In the genomic region with DNA sequence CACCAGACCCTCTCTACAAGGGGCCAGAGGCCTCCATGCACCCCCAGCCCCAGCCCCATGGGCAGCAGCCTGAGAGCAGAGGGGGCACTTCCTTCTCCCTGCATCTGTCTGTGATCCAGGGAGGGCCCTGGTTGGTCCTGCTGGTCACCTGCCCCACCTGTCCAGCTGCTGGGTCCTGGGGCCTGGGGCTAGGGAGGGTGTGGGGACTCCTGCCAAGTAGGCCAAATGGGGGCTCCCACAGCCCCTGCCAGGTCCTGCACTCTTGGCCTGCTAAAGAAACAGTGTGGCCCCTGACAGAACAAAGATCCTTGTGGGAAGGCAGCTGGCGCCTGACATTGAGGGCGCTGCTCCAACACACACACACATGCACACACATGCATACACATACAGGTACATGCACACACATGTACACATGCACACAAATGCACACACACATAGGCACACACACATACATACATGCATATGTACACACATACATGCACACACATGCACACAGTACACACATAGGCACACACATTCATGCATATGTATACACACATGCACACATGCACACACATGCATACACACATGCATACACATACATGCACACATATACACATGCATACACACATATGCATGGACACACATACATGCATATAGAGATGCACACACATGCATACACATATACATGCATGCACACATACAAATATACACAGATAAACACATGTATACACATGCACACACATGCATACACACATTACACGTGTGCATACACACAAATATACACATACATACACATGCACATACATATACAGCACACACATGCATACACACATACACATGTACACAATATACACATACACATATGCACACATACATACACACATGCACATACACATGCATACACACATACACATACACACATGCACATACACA, we compare ENCODE assay signal across 21 cellular contexts. TPM values are rescaled to one million over a fixed set of nuclear protein-coding genes. Genes with fewer than 3 reads are reported as not detected.
DNase-seq lines count a peak whose midpoint lies in the region; ATAC-seq, FAIRE-seq and TF ChIP-seq lines count a peak whose summit lies in the region.
"Had no signal": no experiment of that assay in that cellular context is flagged by ENCODE, and none has a peak within 500 bp of the region (broad histone marks: within the 10 kb centered on the region; RNA-seq: fewer than 3 reads in every experiment).

No MANE protein-coding gene starts in this region.

- H3K9ac ChIP-seq in H9 (ENCODE audit: extremely low read depth, insufficient read length, low read length) (no peak overlapping the region), HepG2 (ENCODE audit: insufficient read depth, low read depth, low read length) (no peak overlapping the region)
- H3K9ac ChIP-seq: KMS-11 had no signal

- H3K27ac Mint-ChIP-seq in activated CD4-positive, alpha-beta T cell treated with anti-CD3 and anti-CD28 coated beads, Interleukin-2, amount 10 ng/mL, durations not matched to agents 7 days and 5 days: peak overlapping the region; percentile 31
- no peak overlapping the region; a peak in 1 of 7 replicates for H3K27ac Mint-ChIP-seq in H9
- no peak overlapping the region for H3K27ac Mint-ChIP-seq in type B pancreatic cell
- H3K27ac Mint-ChIP-seq: B cell; CD4-positive, alpha-beta T cell had no signal

- no peak overlapping the region for H2AK5ac ChIP-seq in H9 (ENCODE audit: insufficient read length, low read length)

- H3K27ac ChIP-seq in H9 (ENCODE audit: insufficient read length, low read depth, low read length) (no peak overlapping the region), HepG2 (ENCODE audit: extremely low read length, insufficient read depth, low read length) (no peak overlapping the region)
- H3K27ac ChIP-seq: KMS-11, PC-9 had no signal

- no peak overlapping the region for H2BK5ac ChIP-seq in H9 (ENCODE audit: insufficient read length, low read length)

- H3K4me1 ChIP-seq in H9 (ENCODE audit: insufficient read depth, low read length) (no peaks in the 10 kb centered on the region), HepG2 (ENCODE audit: insufficient read depth, low read length) (no peaks in the 10 kb centered on the region)
- H3K4me1 ChIP-seq: Caco-2 had no signal

- TF ChIP-seq EP300 in HepG2 (IDR thresholded peaks at IDR 0.05; ENCODE audit: low read depth in 2 of 2, low read length in 2 of 2) (no peak), HepG2 (CRISPR knock-in tag; IDR thresholded peaks at IDR 0.05; ENCODE audit: borderline replicate concordance) (no peak)

- H3K79me1 ChIP-seq in H9 (ENCODE audit: insufficient read depth, low read depth, low read length, poor library complexity, severe bottlenecking): no peaks in the 10 kb centered on the region

- H3K4me3 Mint-ChIP-seq in activated CD4-positive, alpha-beta T cell treated with anti-CD3 and anti-CD28 coated beads, Interleukin-2, amount 10 ng/mL, durations not matched to agents 7 days and 5 days: no peak overlapping the region
- H3K4me3 Mint-ChIP-seq in H9 (no peak overlapping the region), type B pancreatic cell (no peak overlapping the region)
- H3K4me3 Mint-ChIP-seq: B cell; CD4-positive, alpha-beta T cell had no signal

- no peak overlapping the region for H3K14ac ChIP-seq in H9 (ENCODE audit: insufficient read depth, low read length)

- H3K79me2 ChIP-seq in H9 (ENCODE audit: insufficient read depth, low read length) (no peaks in the 10 kb centered on the region), HepG2 (ENCODE audit: insufficient read depth, low read length) (no peaks in the 10 kb centered on the region)

- no peaks in the 10 kb centered on the region for H3K23me2 ChIP-seq in H9 (ENCODE audit: insufficient read length, low read depth, low read length, poor library complexity, severe bottlenecking)

- H3K4me2 ChIP-seq in H9 (ENCODE audit: insufficient read depth, insufficient read length, low read length): no peak overlapping the region
- no peak overlapping the region for H3K4me2 ChIP-seq in HepG2 (ENCODE audit: low read depth, low read length)
- H3K4me2 ChIP-seq: KMS-11, PC-9 had no signal

- H4K20me1 ChIP-seq in H9 (ENCODE audit: control insufficient read depth, insufficient read depth, insufficient read length): no peaks in the 10 kb centered on the region
- H4K20me1 ChIP-seq in HepG2 (ENCODE audit: insufficient read depth, low read length): no peaks in the 10 kb centered on the region

- no peak overlapping the region for H3K56ac ChIP-seq in H9 (ENCODE audit: insufficient read length, low read depth, low read length)

- BruUV-seq in HepG2 (replicated peaks; lab: Mats Ljungman, UMichigan): no TSS peak

- no peak overlapping the region for H3K18ac ChIP-seq in H9 (ENCODE audit: insufficient read length, low read depth, low read length)

- intact Hi-C loops in HepG2 (cut with micrococcal nuclease; ENCODE audit: unreplicated experiment): no loop called here

- peaks cover 19% of the 10 kb centered on the region for H3K36me3 Mint-ChIP-seq in activated CD4-positive, alpha-beta T cell treated with anti-CD3 and anti-CD28 coated beads, Interleukin-2, amount 10 ng/mL, durations not matched to agents 7 days and 5 days (ENCODE audit: low read depth)
- H3K36me3 Mint-ChIP-seq in H9 (ENCODE audit: insufficient read depth in 1 of 3, low read depth in 3 of 3) (peaks cover 2 to 6% (median 5%) of the 10 kb centered on the region in 3 experiments; a peak in 5 of 7 replicates), type B pancreatic cell (no peaks in the 10 kb centered on the region)

- TF ChIP-seq POLR2A in HepG2 (IDR thresholded peaks at IDR 0.05; ENCODE audit: insufficient read depth in 1 of 2, low read depth in 2 of 2, low read length in 2 of 2): no peak

- no peak overlapping the region for H3K4ac ChIP-seq in H9 (ENCODE audit: low read depth, low read length)

- peaks cover 5% of the 10 kb centered on the region for H3K9me3 Mint-ChIP-seq in activated CD4-positive, alpha-beta T cell treated with anti-CD3 and anti-CD28 coated beads, Interleukin-2, amount 10 ng/mL, durations not matched to agents 7 days and 5 days
- H3K9me3 Mint-ChIP-seq in H9 (peaks cover 16 to 26% of the 10 kb centered on the region in 2 experiments), type B pancreatic cell (no peaks in the 10 kb centered on the region)
- H3K9me3 Mint-ChIP-seq: CD4-positive, alpha-beta T cell had no signal

- H3K27me3 ChIP-seq in H9 (ENCODE audit: insufficient read depth, low read length) (no peaks in the 10 kb centered on the region), HepG2 (ENCODE audit: control insufficient read depth in 1 of 2, insufficient read depth in 2 of 2, low read length in 2 of 2) (peaks cover 10 to 35% of the 10 kb centered on the region in 2 experiments; a peak in 4 of 5 replicates), MG63 (no peaks in the 10 kb centered on the region)

- TF ChIP-seq CTCF in H9 (conservative IDR thresholded peaks at IDR 0.05): no peak
- TF ChIP-seq CTCF in HepG2 (CRISPR knock-in tag; IDR thresholded peaks at IDR 0.05): no peak
- no peak for TF ChIP-seq CTCF in type B pancreatic cell (conservative IDR thresholded peaks at IDR 0.05)

- H4K8ac ChIP-seq in H9 (replicated peaks; ENCODE audit: insufficient read length, low read depth, low read length): no peak overlapping the region

- no peak overlapping the region for H3K23ac ChIP-seq in H9 (ENCODE audit: insufficient read length, low read depth, low read length)

- FAIRE-seq in HepG2 (lab: Jason Lieb, UNC): no peak
- FAIRE-seq: G401.6 had no signal

- H2BK120ac ChIP-seq in H9 (ENCODE audit: low read depth, low read length, poor library complexity, severe bottlenecking): no peak overlapping the region

- no peak overlapping the region for H2BK12ac ChIP-seq in H9 (ENCODE audit: insufficient read length, low read depth, low read length)

- H3T11ph ChIP-seq in H9 (ENCODE audit: low read length): no peak overlapping the region

- TF ChIP-seq RAD21 in HepG2 (CRISPR knock-in tag; IDR thresholded peaks at IDR 0.05): no peak

- H3K4me1 Mint-ChIP-seq in activated CD4-positive, alpha-beta T cell treated with anti-CD3 and anti-CD28 coated beads, Interleukin-2, amount 10 ng/mL, durations not matched to agents 7 days and 5 days: peaks cover 4% of the 10 kb centered on the region
- no peaks in the 10 kb centered on the region for H3K4me1 Mint-ChIP-seq in H9
- H3K4me1 Mint-ChIP-seq in type B pancreatic cell (ENCODE audit: unreplicated experiment): no peaks in the 10 kb centered on the region
- H3K4me1 Mint-ChIP-seq: B cell had no signal

- no peaks in the 10 kb centered on the region for H3K9me3 ChIP-seq in H9 (ENCODE audit: control insufficient read depth, low read depth, low read length)
- 0 out of 2 replicates have a peak, but pooled peaks cover 7% of the 10 kb centered on the region for H3K9me3 ChIP-seq in HepG2 (ENCODE audit: low read length)
- peaks cover 3% of the 10 kb centered on the region; the same call in 1 of the 2 replicates for H3K9me3 ChIP-seq in MG63

- no peak for ATAC-seq in HepG2

- no peak overlapping the region for H2BK20ac ChIP-seq in H9 (ENCODE audit: low read depth, low read length, poor library complexity, severe bottlenecking)

- H3K27me3 Mint-ChIP-seq in activated CD4-positive, alpha-beta T cell treated with anti-CD3 and anti-CD28 coated beads, Interleukin-2, amount 10 ng/mL, durations not matched to agents 7 days and 5 days: no peaks in the 10 kb centered on the region
- H3K27me3 Mint-ChIP-seq in H9 (ENCODE audit: low read depth) (peaks cover 7% of the 10 kb centered on the region; the same call in 1 of the 2 replicates), type B pancreatic cell (peaks cover 3% of the 10 kb centered on the region)
- H3K27me3 Mint-ChIP-seq: B cell; CD4-positive, alpha-beta T cell had no signal

- no peak overlapping the region for H3K4me3 ChIP-seq in HepG2 (replicated peaks in 1 of 3; ENCODE audit: insufficient read depth in 1 of 3, low read depth in 2 of 3, low read length in 3 of 3)
- H3K4me3 ChIP-seq in MG63: no peak overlapping the region
- H3K4me3 ChIP-seq: PC-9 had no signal

- in situ Hi-C loops in HepG2 (cut with HindIII; ENCODE audit: extremely low pct_ligation_motif_present, low pct_unique_long_range_greater_than_20kb): no loop called here

- POLR2A ChIA-PET in activated CD4-positive, alpha-beta T cell treated with anti-CD3 and anti-CD28 coated beads, Interleukin-2, amount 10 ng/mL, durations not matched to agents 7 days and 5 days (lab: Charles Lee): no interaction called here
- POLR2A ChIA-PET in HepG2 (lab: Yijun Ruan, JAX): no interaction called here

- no peak overlapping the region for H4K5ac ChIP-seq in H9 (ENCODE audit: insufficient read length, low read depth, low read length)

- H4K91ac ChIP-seq in H9 (ENCODE audit: insufficient read length, low read depth, low read length): no peak overlapping the region

- no CpG with 5 or more reads among the region's 3 CpGs for WGBS in H9 (ENCODE audit: extremely low coverage, insufficient read length, low lambda C conversion rate)
- 61% methylated on average over 3 of the region's 3 CpGs for WGBS in HepG2 (ENCODE audit: low lambda C conversion rate)

- DNase-seq in activated CD4-positive, alpha-beta T cell treated with anti-CD3 and anti-CD28 coated beads, Interleukin-2, amount 10 ng/mL, durations not matched to agents 7 days and 5 days: no peak
- DNase-seq in activated CD4-positive, alpha-beta T cell treated with anti-CD3 and anti-CD28 coated beads for 4 hours: no peak
- DNase-seq in H9: peak; percentile 21
- DNase-seq in HepG2 (ENCODE audit: low spot score): no peak
- DNase-seq in type B pancreatic cell (ENCODE audit: extremely low spot score, unreplicated experiment): peak; percentile 54
- no peak for DNase-seq in T-helper 9 cell
- DNase-seq in MG63: no peak
- no peak for DNase-seq in NCI-H226
- DNase-seq: 8988T; Caco-2; CD4-positive, alpha-beta T cell; GOT3; NCI-H1417 treated with DMSO at 0.1 percent for 48 hours; NCI-H187 treated with DMSO at 0.1 percent for 48 hours; NCI-H345; NCI-H524 treated with DMSO at 0.1 percent for 48 hours; PC-9 had no signal

- H2AFZ ChIP-seq in H9 (ENCODE audit: low read length) (no peak overlapping the region), HepG2 (ENCODE audit: low read length) (no peak overlapping the region)
- H2AFZ ChIP-seq: PC-9 had no signal

- no peak overlapping the region for H2BK15ac ChIP-seq in H9 (ENCODE audit: low read depth, low read length)

- CTCF ChIA-PET in activated CD4-positive, alpha-beta T cell treated with anti-CD3 and anti-CD28 coated beads, Interleukin-2, amount 10 ng/mL, durations not matched to agents 7 days and 5 days (lab: Charles Lee): no interaction called here
- CTCF ChIA-PET in HepG2 (lab: Yijun Ruan, JAX; ENCODE audit: low intra/inter-chr PET ratio, low total read pairs): no interaction called here

- H3K36me3 ChIP-seq in HepG2 (replicated peaks in 1 of 2; ENCODE audit: control insufficient read depth in 1 of 2, insufficient read depth in 2 of 2, low read length in 2 of 2) (no peaks in the 10 kb centered on the region), MG63 (no peaks in the 10 kb centered on the region)

RNA-seq across cellular contexts. Expression of gene TRPM2, which starts 49.9 kb away (rescaled TPM):
- total RNA-seq in activated CD4-positive, alpha-beta T cell treated with anti-CD3 and anti-CD28 coated beads, Interleukin-2, amount 10 ng/mL, durations not matched to agents 7 days and 5 days: 10 to 100 TPM; 13.9 to 15.2 TPM
- total RNA-seq in H9 (2021) (0.11 and 0.68 TPM in 2 replicates), HepG2 (2016; rRNA removed; fragmentation: Illumina TruSeq; extraction: Trizol) (0.07 TPM in 1 of 2 replicates, not detected in the other), type B pancreatic cell (ENCODE audit: low replicate concordance) (0.05 and 0.07 TPM in 2 replicates)
- not detected in 2 replicates for total RNA-seq in HepG2 (2016; cell fraction: cytosol; rRNA removed; fragmentation: Illumina TruSeq; extraction: Trizol; ENCODE audit: low read depth)
- 0.09 TPM in 1 of 2 replicates, not detected in the other for total RNA-seq in HepG2 (2016; cell fraction: insoluble cytoplasmic fraction; rRNA removed; fragmentation: Illumina TruSeq; extraction: Trizol)
- 0.14 TPM in 1 of 2 replicates, not detected in the other for total RNA-seq in HepG2 (2016; cell fraction: membrane; rRNA removed; fragmentation: Illumina TruSeq; extraction: Trizol)
- total RNA-seq in HepG2 (2016; cell fraction: nucleus; rRNA removed; fragmentation: Illumina TruSeq; extraction: Trizol): not detected in 2 replicates
- 0.09 and 0.20 TPM in 2 replicates for polyA plus RNA-seq in HepG2 (2011; rRNA removed)
- polyA plus RNA-seq in HepG2 (2011; cell fraction: cytosol; rRNA removed): 0.05 and 0.06 TPM in 2 replicates
- polyA plus RNA-seq in HepG2 (2011; cell fraction: nucleus; rRNA removed): 0.37 and 0.55 TPM in 2 replicates
- polyA plus RNA-seq in HepG2 (2012): 0.27 and 0.31 TPM in 2 replicates
- 0.08 TPM in 1 of 2 replicates, not detected in the other for polyA plus RNA-seq in HepG2 (2016; cell fraction: cytosol; fragmentation: Illumina TruSeq; extraction: Trizol; ENCODE audit: low read depth)
- 0.14 TPM in 1 of 2 replicates, not detected in the other for polyA plus RNA-seq in HepG2 (2016; cell fraction: insoluble cytoplasmic fraction; fragmentation: Illumina TruSeq; extraction: Trizol; ENCODE audit: low read depth)
- 0.18 TPM in 1 of 2 replicates, not detected in the other for polyA plus RNA-seq in HepG2 (2016; cell fraction: membrane; fragmentation: Illumina TruSeq; extraction: Trizol; ENCODE audit: low read depth)
- 0.11 and 0.37 TPM in 2 replicates for polyA plus RNA-seq in HepG2 (2016; cell fraction: nucleus; fragmentation: Illumina TruSeq; extraction: Trizol; ENCODE audit: insufficient read depth, low read depth)
- polyA minus RNA-seq in HepG2 (2011; rRNA and poly(A)+ RNA removed; ENCODE audit: low replicate concordance): 0.02 and 11.4 TPM in 2 replicates
- 0.70 TPM in 1 of 2 replicates, not detected in the other for polyA minus RNA-seq in HepG2 (2011; cell fraction: cytosol; rRNA and poly(A)+ RNA removed)
- 0.26 and 0.50 TPM in 2 replicates for polyA minus RNA-seq in HepG2 (2011; cell fraction: nucleus; rRNA and poly(A)+ RNA removed)
- 0.13 TPM in 1 of 2 replicates, not detected in the other for total RNA-seq in MG63 (2014; rRNA removed; shearing (Covaris generic); ENCODE audit: low replicate concordance)
- total RNA-seq: PC-9 had no signal
- polyA plus RNA-seq: AG04450 had no signal

RNA-seq across cellular contexts. Expression of gene LRRC3, which starts 51.9 kb away (rescaled TPM):
- total RNA-seq in activated CD4-positive, alpha-beta T cell treated with anti-CD3 and anti-CD28 coated beads, Interleukin-2, amount 10 ng/mL, durations not matched to agents 7 days and 5 days: 1 to 10 TPM; 5.0 to 5.1 TPM
- total RNA-seq in H9 (2021): 2.6 and 3.1 TPM in 2 replicates
- total RNA-seq in HepG2 (2016; rRNA removed; fragmentation: Illumina TruSeq; extraction: Trizol): 3.9 and 4.8 TPM in 2 replicates
- total RNA-seq in HepG2 (2016; cell fraction: cytosol; rRNA removed; fragmentation: Illumina TruSeq; extraction: Trizol; ENCODE audit: low read depth): 0.97 and 1.1 TPM in 2 replicates
- total RNA-seq in HepG2 (2016; cell fraction: insoluble cytoplasmic fraction; rRNA removed; fragmentation: Illumina TruSeq; extraction: Trizol): 3.1 and 4.8 TPM in 2 replicates
- 3.5 and 4.4 TPM in 2 replicates for total RNA-seq in HepG2 (2016; cell fraction: membrane; rRNA removed; fragmentation: Illumina TruSeq; extraction: Trizol)
- total RNA-seq in HepG2 (2016; cell fraction: nucleus; rRNA removed; fragmentation: Illumina TruSeq; extraction: Trizol): 5.2 and 5.7 TPM in 2 replicates
- 16.5 and 24.3 TPM in 2 replicates for polyA plus RNA-seq in HepG2 (2011; rRNA removed)
- polyA plus RNA-seq in HepG2 (2011; cell fraction: cytosol; rRNA removed): 17.5 and 19.8 TPM in 2 replicates
- polyA plus RNA-seq in HepG2 (2011; cell fraction: nucleus; rRNA removed): 25.9 and 31.8 TPM in 2 replicates
- polyA plus RNA-seq in HepG2 (2012): 24.1 and 27.1 TPM in 2 replicates
- 0.99 and 1.3 TPM in 2 replicates for polyA plus RNA-seq in HepG2 (2016; cell fraction: cytosol; fragmentation: Illumina TruSeq; extraction: Trizol; ENCODE audit: low read depth)
- polyA plus RNA-seq in HepG2 (2016; cell fraction: insoluble cytoplasmic fraction; fragmentation: Illumina TruSeq; extraction: Trizol; ENCODE audit: low read depth): 4.4 and 5.5 TPM in 2 replicates
- 2.9 and 3.4 TPM in 2 replicates for polyA plus RNA-seq in HepG2 (2016; cell fraction: membrane; fragmentation: Illumina TruSeq; extraction: Trizol; ENCODE audit: low read depth)
- 10.0 TPM in 2 replicates for polyA plus RNA-seq in HepG2 (2016; cell fraction: nucleus; fragmentation: Illumina TruSeq; extraction: Trizol; ENCODE audit: insufficient read depth, low read depth)
- polyA minus RNA-seq in HepG2 (2011; rRNA and poly(A)+ RNA removed; ENCODE audit: low replicate concordance): 3.8 and 34.5 TPM in 2 replicates
- 16.0 and 20.9 TPM in 2 replicates for polyA minus RNA-seq in HepG2 (2011; cell fraction: cytosol; rRNA and poly(A)+ RNA removed)
- 10.4 and 13.4 TPM in 2 replicates for polyA minus RNA-seq in HepG2 (2011; cell fraction: nucleus; rRNA and poly(A)+ RNA removed)
- total RNA-seq in type B pancreatic cell (ENCODE audit: low replicate concordance): 6.4 and 8.7 TPM in 2 replicates
- total RNA-seq in MG63 (2014; rRNA removed; shearing (Covaris generic); ENCODE audit: low replicate concordance): 1.2 and 1.4 TPM in 2 replicates

Comparison
In these comparisons a context has a peak if more than half of its experiments do, and no peak if none do; other contexts are left out.
1. DNase-seq: peak in H9 (single experiment) and type B pancreatic cell (single experiment); none in activated CD4-positive, alpha-beta T cell treated with anti-CD3 and anti-CD28 coated beads, Interleukin-2, amount 10 ng/mL, durations not matched to agents 7 days and 5 days (single experiment), activated CD4-positive, alpha-beta T cell treated with anti-CD3 and anti-CD28 coated beads for 4 hours (0 of 2), HepG2 (single experiment), T-helper 9 cell (single experiment), MG63 (single experiment) and NCI-H226 (single experiment).